Comparison of ENCODE assay signal across 10 cellular contexts in genomic region chr16:28063611-28064061, GRCh38. TPM values are rescaled to one million over a fixed set of nuclear protein-coding genes. Genes with fewer than 3 reads are reported as not detected.
A peak's percentile ranks its signal among the peaks of the same experiment; 100 is the strongest.
DNase-seq lines count a peak whose midpoint lies in the region; ATAC-seq and TF ChIP-seq lines count a peak whose summit lies in the region.
"Had no signal": no experiment of that assay in that cellular context is flagged by ENCODE, and none has a peak within 500 bp of the region (broad histone marks: within the 10 kb centered on the region; RNA-seq: fewer than 3 reads in every experiment).

Gene GSG1L (minus strand): TSS chr16:28063714. CDS start chr16:28063424, 290 bp downstream.

- H3K36me3 ChIP-seq in SK-N-SH (replicated peaks in 1 of 2; ENCODE audit: control insufficient read depth in 1 of 2, insufficient read depth in 2 of 2, low read length in 1 of 2): no peaks in the 10 kb centered on the region
- no peaks in the 10 kb centered on the region for H3K36me3 ChIP-seq in stomach
- H3K36me3 ChIP-seq: BE2C had no signal

- TF ChIP-seq EP300 in SK-N-SH (IDR thresholded peaks at IDR 0.05; ENCODE audit: borderline replicate concordance in 1 of 2, low read depth in 1 of 2, low read length in 1 of 2) (no peak), stomach (IDR thresholded peaks at IDR 0.05) (no peak)

- peaks cover 2% of the 10 kb centered on the region for H3K4me1 Mint-ChIP-seq in activated CD8-positive, alpha-beta T cell treated with anti-CD3 and anti-CD28 coated beads, Interleukin-2, amount 10 ng/mL, durations not matched to agents 7 days and 5 days (ENCODE audit: low read depth)

- no peaks in the 10 kb centered on the region for H3K79me2 ChIP-seq in SK-N-SH (ENCODE audit: insufficient read depth)

- no peak for TF ChIP-seq CTCF in SK-N-SH (IDR thresholded peaks at IDR 0.05)
- TF ChIP-seq CTCF in stomach (IDR thresholded peaks at IDR 0.05): no peak

- TF ChIP-seq POLR2A in stomach (IDR thresholded peaks at IDR 0.05): no peak

- H2AFZ ChIP-seq in SK-N-SH (ENCODE audit: low read depth): no peak within 1 kb of the TSS

- H3K9me3 ChIP-seq in SK-N-SH (no peaks in the 10 kb centered on the region), stomach (no peaks in the 10 kb centered on the region)
- H3K9me3 ChIP-seq: BE2C had no signal

- no peaks in the 10 kb centered on the region for H3K36me3 Mint-ChIP-seq in activated CD8-positive, alpha-beta T cell treated with anti-CD3 and anti-CD28 coated beads, Interleukin-2, amount 10 ng/mL, durations not matched to agents 7 days and 5 days (ENCODE audit: low read depth)

- no peak within 1 kb of the TSS for H3K4me2 ChIP-seq in SK-N-SH

- H3K27me3 ChIP-seq in SK-N-SH (ENCODE audit: insufficient read depth) (peaks cover 34% of the 10 kb centered on the region), stomach (peaks cover 12 to 76% (median 34%) of the 10 kb centered on the region in 3 donors)

- H3K27ac ChIP-seq in SK-N-SH (ENCODE audit: low read depth in 2 of 2, low read length in 1 of 2): no peak within 1 kb of the TSS
- H3K27ac ChIP-seq in stomach: no peak within 1 kb of the TSS

- H3K4me3 ChIP-seq in SK-N-SH (ENCODE audit: low read depth in 2 of 2, low read length in 1 of 2): peak within 1 kb of the TSS in 1 of 2 experiments; percentile 31; a peak in 2 of 4 replicates
- peak within 1 kb of the TSS; percentile 30 for H3K4me3 ChIP-seq in iPS-11a (ENCODE audit: low read depth, low read length)
- peak within 1 kb of the TSS; percentile 26 to 36 (median 30) for H3K4me3 ChIP-seq in stomach

- CTCF ChIA-PET in SK-N-SH (lab: Yijun Ruan, JAX): interaction anchor here (0.6 to 14.1 kb wide), 11 partner anchors 7 to 447 kb away, joined by 3 to 172 read pairs (median 4); no protein-coding TSS in a partner anchor
- CTCF ChIA-PET in activated CD8-positive, alpha-beta T cell treated with anti-CD3 and anti-CD28 coated beads, Interleukin-2, amount 10 ng/mL, durations not matched to agents 7 days and 5 days (lab: Charles Lee): interaction anchor here (3.8 kb wide), 1 partner anchor 91 kb away, joined by 15 read pairs; no protein-coding TSS in a partner anchor

- H3K9me2 ChIP-seq in SK-N-SH: no peaks in the 10 kb centered on the region

- H4K20me1 ChIP-seq in SK-N-SH (ENCODE audit: insufficient read depth): no peaks in the 10 kb centered on the region

- peaks cover 47% of the 10 kb centered on the region for H3K27me3 Mint-ChIP-seq in activated CD8-positive, alpha-beta T cell treated with anti-CD3 and anti-CD28 coated beads, Interleukin-2, amount 10 ng/mL, durations not matched to agents 7 days and 5 days (ENCODE audit: low read depth)

- peak; percentile 28; the same call in 1 of the 2 replicates for TF ChIP-seq RAD21 in SK-N-SH (IDR thresholded peaks at IDR 0.05; ENCODE audit: low read length)

- H3K9ac ChIP-seq in SK-N-SH: no peak within 1 kb of the TSS

- H3K4me3 Mint-ChIP-seq in activated CD8-positive, alpha-beta T cell treated with anti-CD3 and anti-CD28 coated beads, Interleukin-2, amount 10 ng/mL, durations not matched to agents 7 days and 5 days: peak within 1 kb of the TSS; percentile 28

- WGBS in SK-N-SH (ENCODE audit: low lambda C conversion rate): 10% methylated on average over 2 of the region's 50 CpGs
- WGBS in stomach, 5 donors: 1 to 12% (median 3%) methylated on average over 7 to 50 of the region's 50 CpGs

- no peaks in the 10 kb centered on the region for H3F3A ChIP-seq in SK-N-SH (replicated peaks; ENCODE audit: insufficient read depth)

- peak; percentile 83 for DNase-seq in SK-N-SH
- DNase-seq in activated CD8-positive, alpha-beta T cell treated with anti-CD3 and anti-CD28 coated beads, Interleukin-2, amount 10 ng/mL, durations not matched to agents 7 days and 5 days: no peak
- no peak for DNase-seq in stomach
- DNase-seq in glomerular visceral epithelial cell (ENCODE audit: extremely low spot score): no peak
- no peak for DNase-seq in stimulated activated CD4-positive, alpha-beta T cell treated with anti-CD3 and anti-CD28 coated beads, Interleukin-4, amount 100 ng/mL, for 24 hours
- DNase-seq: BE2C, NCI-H1694 had no signal

- ATAC-seq in SK-N-SH treated with all-trans-retinoic acid at 6 μM for 48 hours: no peak
- peak; percentile 75 for ATAC-seq in activated CD8-positive, alpha-beta T cell treated with anti-CD3 and anti-CD28 coated beads, Interleukin-2, amount 10 ng/mL, durations not matched to agents 7 days and 5 days
- no peak for ATAC-seq in HG02840 (IDR thresholded peaks at IDR 0.05; ENCODE audit: low FRiP score, unreplicated experiment)

- intact Hi-C loops in stomach (cut with DNase I; ENCODE audit: low total_unique reads): no loop called here

- H3K27ac Mint-ChIP-seq in activated CD8-positive, alpha-beta T cell treated with anti-CD3 and anti-CD28 coated beads, Interleukin-2, amount 10 ng/mL, durations not matched to agents 7 days and 5 days: no peak within 1 kb of the TSS

- H3K4me1 ChIP-seq in SK-N-SH (ENCODE audit: control insufficient read depth in 1 of 2, insufficient read depth in 2 of 2, low read depth in 1 of 2, low read length in 1 of 2) (no peaks in the 10 kb centered on the region), stomach (peaks cover 8 to 14% (median 12%) of the 10 kb centered on the region in 4 donors)
- H3K4me1 ChIP-seq: BE2C had no signal

- POLR2A ChIA-PET in SK-N-SH (lab: Yijun Ruan, JAX): no interaction called here
- POLR2A ChIA-PET in activated CD8-positive, alpha-beta T cell treated with anti-CD3 and anti-CD28 coated beads, Interleukin-2, amount 10 ng/mL, durations not matched to agents 7 days and 5 days (lab: Charles Lee): no interaction called here

- no peaks in the 10 kb centered on the region for H3K9me3 Mint-ChIP-seq in activated CD8-positive, alpha-beta T cell treated with anti-CD3 and anti-CD28 coated beads, Interleukin-2, amount 10 ng/mL, durations not matched to agents 7 days and 5 days (ENCODE audit: insufficient read depth)

TF ChIP-seq in SK-N-SH, 30 proteins besides CTCF, POLR2A, EP300 and RAD21:
- TF ChIP-seq GATA2 (CRISPR knock-in tag; IDR thresholded peaks at IDR 0.05) (no peak), MEF2A (IDR thresholded peaks at IDR 0.05; ENCODE audit: borderline replicate concordance, low read depth) (no peak), SMC3 (IDR thresholded peaks at IDR 0.05; ENCODE audit: low read depth, low read length) (peak; percentile 26), MAX (IDR thresholded peaks at IDR 0.05; ENCODE audit: low read depth) (no peak), TAF1 (IDR thresholded peaks at IDR 0.05; ENCODE audit: borderline replicate concordance, low read depth, low read length) (no peak), PBX3 (IDR thresholded peaks at IDR 0.05) (no peak)
TF ChIP-seq in SK-N-SH: peak in this region for 1.

TF ChIP-seq in SK-N-SH treated with all-trans-retinoic acid at 6 μM for 48 hours, 23 proteins besides CTCF, POLR2A, EP300 and RAD21 (continues in another document):
- TF ChIP-seq CREB5 (CRISPR knock-in tag; IDR thresholded peaks at IDR 0.05; ENCODE audit: low read depth): no peak
- TF ChIP-seq CSDC2 (CRISPR knock-in tag; IDR thresholded peaks at IDR 0.05): no peak
- no peak for TF ChIP-seq POU6F1 (CRISPR knock-in tag; IDR thresholded peaks at IDR 0.05; ENCODE audit: borderline replicate concordance, low read depth)

RNA-seq across cellular contexts. Expression of gene GSG1L, which starts in this region (rescaled TPM):
- not detected in 2 replicates for polyA plus RNA-seq in SK-N-SH (2012; rRNA removed)
- polyA plus RNA-seq in SK-N-SH (2012; cell fraction: cytosol; rRNA removed): not detected in 2 replicates
- 0.05 TPM in 1 of 2 replicates, not detected in the other for polyA plus RNA-seq in SK-N-SH (2012; cell fraction: nucleus; rRNA removed)
- under 1 TPM; 0.08 to 0.39 TPM for total RNA-seq in activated CD8-positive, alpha-beta T cell treated with anti-CD3 and anti-CD28 coated beads, Interleukin-2, amount 10 ng/mL, durations not matched to agents 7 days and 5 days
- total RNA-seq in stomach: not detected
- under 1 TPM in 1 of 3 donors, not detected in 2; 0.06 TPM for polyA plus RNA-seq in stomach

Comparison
In these comparisons a context has a peak if more than half of its experiments do, and no peak if none do; other contexts are left out.
1. Peak in DNase-seq in SK-N-SH; RNA of the gene not detected or under 1 TPM.
2. Peak in ATAC-seq in activated CD8-positive, alpha-beta T cell treated with anti-CD3 and anti-CD28 coated beads, Interleukin-2, amount 10 ng/mL, durations not matched to agents 7 days and 5 days; RNA of the gene not detected or under 1 TPM.